Comparison of ENCODE assay signal across 15 cellular contexts in genomic region chr5:149617760-149618306, GRCh38. TPM values are rescaled to one million over a fixed set of nuclear protein-coding genes. Genes with fewer than 3 reads are reported as not detected.
DNase-seq lines count a peak whose midpoint lies in the region; ATAC-seq, FAIRE-seq and TF ChIP-seq lines count a peak whose summit lies in the region.
"Had no signal": no experiment of that assay in that cellular context is flagged by ENCODE, and none has a peak within 500 bp of the region (broad histone marks: within the 10 kb centered on the region; RNA-seq: fewer than 3 reads in every experiment).

No MANE protein-coding gene starts in this region.

- WGBS in A549 (ENCODE audit: missing lambda C conversion rate): 92% methylated on average over 7 of the region's 12 CpGs

- ATAC-seq in A549 (no peak), GM21529 (IDR thresholded peaks at IDR 0.05; ENCODE audit: unreplicated experiment) (peak; percentile 28)

- TF ChIP-seq EP300 in A549 (IDR thresholded peaks at IDR 0.05): no peak

- H3K9me2 ChIP-seq in OCI-LY1 (ENCODE audit: low read depth, low read length): no peaks in the 10 kb centered on the region

- H3K4me1 ChIP-seq in A549 (peaks cover 9% of the 10 kb centered on the region; the same call in 1 of the 3 replicates), OCI-LY1 (ENCODE audit: insufficient read depth, low read length, severe bottlenecking) (peaks cover 12% of the 10 kb centered on the region)

- no peaks in the 10 kb centered on the region for H3K4me1 Mint-ChIP-seq in CD14-positive monocyte
- H3K4me1 Mint-ChIP-seq in activated CD4-positive, alpha-beta memory T cell treated with anti-CD3 and anti-CD28 coated beads, Interleukin-2, amount 10 ng/mL, durations not matched to agents 7 days and 5 days: peaks cover 25% of the 10 kb centered on the region
- H3K4me1 Mint-ChIP-seq: activated naive CD4-positive, alpha-beta T cell treated with anti-CD3 and anti-CD28 coated beads, Interleukin-2, amount 50 U/mL, for 24 hours; neural crest cell had no signal

- CTCF ChIA-PET in A549 (lab: Yijun Ruan, JAX): interaction anchor here (0.6 to 4.5 kb wide), 44 partner anchors 9 to 316 kb away, joined by 3 to 102 read pairs (median 6); partner anchors contain the start of gene ARHGEF37
- CTCF ChIA-PET in activated CD4-positive, alpha-beta memory T cell treated with anti-CD3 and anti-CD28 coated beads, Interleukin-2, amount 10 ng/mL, durations not matched to agents 7 days and 5 days (lab: Charles Lee): interaction anchor here (0.6 to 5.6 kb wide), 22 partner anchors 9 to 260 kb away, joined by 3 to 39 read pairs (median 4); partner anchors contain the start of genes ARHGEF37, CSNK1A1 and PCYOX1L

- peaks cover under 1 to 4% (median 2%) of the 10 kb centered on the region in 3 donors for H3K27me3 Mint-ChIP-seq in CD14-positive monocyte (ENCODE audit: low read depth in 3 of 3)
- peaks cover 4% of the 10 kb centered on the region for H3K27me3 Mint-ChIP-seq in activated CD4-positive, alpha-beta memory T cell treated with anti-CD3 and anti-CD28 coated beads, Interleukin-2, amount 10 ng/mL, durations not matched to agents 7 days and 5 days
- H3K27me3 Mint-ChIP-seq: activated naive CD4-positive, alpha-beta T cell treated with anti-CD3 and anti-CD28 coated beads, Interleukin-2, amount 50 U/mL, for 24 hours had no signal

- TF ChIP-seq RAD21 in A549 (conservative IDR thresholded peaks at IDR 0.05 in 1 of 2, IDR thresholded peaks at IDR 0.05 in 1 of 2): no peak

- H3K4me3 ChIP-seq in A549 (no peak overlapping the region), OCI-LY1 (ENCODE audit: low read depth, low read length, poor library complexity, severe bottlenecking) (no peak overlapping the region)
- H3K4me3 ChIP-seq: spleen had no signal

- TF ChIP-seq POLR2A in A549 (IDR thresholded peaks at IDR 0.05; ENCODE audit: low read length): no peak

- no peak overlapping the region for H3K4me2 ChIP-seq in A549
- H3K4me2 ChIP-seq in OCI-LY1 (ENCODE audit: low read length): peak overlapping the region; percentile 28; the same call in 1 of the 2 replicates

- no peaks in the 10 kb centered on the region for H3K36me3 Mint-ChIP-seq in CD14-positive monocyte
- no peaks in the 10 kb centered on the region for H3K36me3 Mint-ChIP-seq in activated CD4-positive, alpha-beta memory T cell treated with anti-CD3 and anti-CD28 coated beads, Interleukin-2, amount 10 ng/mL, durations not matched to agents 7 days and 5 days (ENCODE audit: low read depth)
- H3K36me3 Mint-ChIP-seq: activated naive CD4-positive, alpha-beta T cell treated with anti-CD3 and anti-CD28 coated beads, Interleukin-2, amount 50 U/mL, for 24 hours had no signal

- peaks cover 0 to 2% (median 0%) of the 10 kb centered on the region in 7 donors for H3K9me3 Mint-ChIP-seq in CD14-positive monocyte
- H3K9me3 Mint-ChIP-seq in activated CD4-positive, alpha-beta memory T cell treated with anti-CD3 and anti-CD28 coated beads, Interleukin-2, amount 10 ng/mL, durations not matched to agents 7 days and 5 days: no peaks in the 10 kb centered on the region
- H3K9me3 Mint-ChIP-seq: activated CD8-positive, alpha-beta T cell treated with anti-CD3 and anti-CD28 coated beads for 36 hours; activated naive CD4-positive, alpha-beta T cell treated with anti-CD3 and anti-CD28 coated beads, Interleukin-2, amount 50 U/mL, for 24 hours; neural crest cell had no signal

- no peaks in the 10 kb centered on the region for H3K9me3 ChIP-seq in A549
- no peaks in the 10 kb centered on the region for H3K9me3 ChIP-seq in OCI-LY1 (ENCODE audit: low read length)
- H3K9me3 ChIP-seq: spleen had no signal

- peak overlapping the region in 1 of 7 donors; percentile 61 for H3K27ac Mint-ChIP-seq in CD14-positive monocyte
- no peak overlapping the region for H3K27ac Mint-ChIP-seq in activated CD4-positive, alpha-beta memory T cell treated with anti-CD3 and anti-CD28 coated beads, Interleukin-2, amount 10 ng/mL, durations not matched to agents 7 days and 5 days
- H3K27ac Mint-ChIP-seq: activated CD8-positive, alpha-beta T cell treated with anti-CD3 and anti-CD28 coated beads for 36 hours; activated naive CD4-positive, alpha-beta T cell treated with anti-CD3 and anti-CD28 coated beads, Interleukin-2, amount 50 U/mL, for 24 hours had no signal

- H2AFZ ChIP-seq in OCI-LY1 (ENCODE audit: low read length): no peak overlapping the region

- no peaks in the 10 kb centered on the region for H3K36me3 ChIP-seq in OCI-LY1 (ENCODE audit: insufficient read depth, low read length)

- no peak overlapping the region for H3K4me3 Mint-ChIP-seq in CD14-positive monocyte
- no peak overlapping the region for H3K4me3 Mint-ChIP-seq in activated CD4-positive, alpha-beta memory T cell treated with anti-CD3 and anti-CD28 coated beads, Interleukin-2, amount 10 ng/mL, durations not matched to agents 7 days and 5 days
- H3K4me3 Mint-ChIP-seq: activated CD8-positive, alpha-beta T cell treated with anti-CD3 and anti-CD28 coated beads for 36 hours; activated naive CD4-positive, alpha-beta T cell treated with anti-CD3 and anti-CD28 coated beads, Interleukin-2, amount 50 U/mL, for 24 hours; neural crest cell had no signal

- H3K27ac ChIP-seq in A549 (peak overlapping the region; percentile 14 to 33; a peak in 1 of 6 replicates), OCI-LY1 (ENCODE audit: low read depth, low read length, poor library complexity, severe bottlenecking) (no peak overlapping the region)

- no peak overlapping the region for H3K9ac ChIP-seq in OCI-LY1 (ENCODE audit: low read length)

- DNase-seq in A549 (ENCODE audit: low read depth in 1 of 2, low spot score in 1 of 2) (no peak), germinal center (ENCODE audit: low spot score) (peak; percentile 28), GOT3 (lab: John Stamatoyannopoulos, UW) (no peak), CD14-positive monocyte (ENCODE audit: low spot score) (no peak), NCI-H82 (lab: John Stamatoyannopoulos, UW) (no peak)
- DNase-seq in activated CD4-positive, alpha-beta memory T cell treated with anti-CD3 and anti-CD28 coated beads, Interleukin-2, amount 10 ng/mL, durations not matched to agents 7 days and 5 days: no peak
- DNase-seq: DMS79 treated with DMSO at 0.1 percent for 48 hours, islet precursor cell, NCI-H2171 treated with DMSO at 0.1 percent for 48 hours, spleen had no signal

- intact Hi-C loops in CD14-positive monocyte (cut with micrococcal nuclease): no loop called here

- H3K27me3 ChIP-seq in OCI-LY1 (ENCODE audit: insufficient read depth, low read length): no peaks in the 10 kb centered on the region
- H3K27me3 ChIP-seq: spleen had no signal

- TF ChIP-seq CTCF in A549 (IDR thresholded peaks at IDR 0.05): no peak
- no peak for TF ChIP-seq CTCF in OCI-LY1 (IDR thresholded peaks at IDR 0.05; ENCODE audit: low read length)
- TF ChIP-seq CTCF in CD14-positive monocyte (IDR thresholded peaks at IDR 0.05): no peak

- FAIRE-seq in A549 (lab: Jason Lieb, UNC): no peak

- no peaks in the 10 kb centered on the region for H4K20me1 ChIP-seq in OCI-LY1 (ENCODE audit: insufficient read depth, low read length)

- POLR2A ChIA-PET in A549 (lab: Yijun Ruan, JAX): no interaction called here
- POLR2A ChIA-PET in activated CD4-positive, alpha-beta memory T cell treated with anti-CD3 and anti-CD28 coated beads, Interleukin-2, amount 10 ng/mL, durations not matched to agents 7 days and 5 days (lab: Charles Lee): interaction anchor here (0.6 to 2.3 kb wide), 2 partner anchors 12 to 46 kb away, joined by 3 to 15 read pairs; no protein-coding TSS in a partner anchor

- no peaks in the 10 kb centered on the region for H3K79me2 ChIP-seq in OCI-LY1 (ENCODE audit: insufficient read depth, low read length)

- H3F3A ChIP-seq in OCI-LY1 (ENCODE audit: insufficient read depth, low read length): no peaks in the 10 kb centered on the region

TF ChIP-seq in A549, 52 proteins besides CTCF, POLR2A, EP300 and RAD21 (continues in another document):
- TF ChIP-seq CHD4 (IDR thresholded peaks at IDR 0.05; ENCODE audit: borderline replicate concordance) (no peak), EHMT2 (IDR thresholded peaks at IDR 0.05; ENCODE audit: low read depth) (no peak), ZSCAN20 (CRISPR knock-in tag; IDR thresholded peaks at IDR 0.05) (no peak), PHF8 (IDR thresholded peaks at IDR 0.05; ENCODE audit: borderline replicate concordance, low read depth) (no peak), HES2 (IDR thresholded peaks at IDR 0.05) (no peak), ZFP36 (IDR thresholded peaks at IDR 0.05; ENCODE audit: borderline replicate concordance, partially characterized antibody) (no peak), RFX5 (IDR thresholded peaks at IDR 0.05) (no peak), MYC (IDR thresholded peaks at IDR 0.05; ENCODE audit: borderline replicate concordance, low read length) (no peak), FOXS1 (CRISPR knock-in tag; IDR thresholded peaks at IDR 0.05) (no peak), ATOH8 (CRISPR knock-in tag; IDR thresholded peaks at IDR 0.05; ENCODE audit: low read depth) (no peak), NR3C1 (IDR thresholded peaks at IDR 0.05) (no peak), HOXB5 (CRISPR knock-in tag; IDR thresholded peaks at IDR 0.05) (no peak), E2F6 (IDR thresholded peaks at IDR 0.05; ENCODE audit: borderline replicate concordance, low read depth) (no peak)

RNA-seq across cellular contexts. Expression of gene ARHGEF37, which starts 36.5 kb away (rescaled TPM):
- polyA plus RNA-seq in A549 (2011; rRNA removed): 1.5 and 1.7 TPM in 2 replicates
- polyA plus RNA-seq in A549 (2012; cell fraction: cytosol; rRNA removed): 0.40 and 0.49 TPM in 2 replicates
- 1.1 and 1.2 TPM in 2 replicates for polyA plus RNA-seq in A549 (2012; cell fraction: nucleus; rRNA removed)
- polyA plus RNA-seq in A549 (2017; fragmentation: RNase III; extraction: RNeasy Plus Mini Kit Qiagen cat#74134 plus additional on column Dnase treatment): 0.98 to 1.2 TPM (median 1.2 TPM) in 3 replicates
- polyA minus RNA-seq in A549 (2011; rRNA and poly(A)+ RNA removed): 2.7 and 3.3 TPM in 2 replicates
- polyA plus RNA-seq in CD14-positive monocyte: not detected
- 1 to 10 TPM in 1 of 2 experiments, under 1 TPM in 1; 0.88 to 1.1 TPM for total RNA-seq in activated CD4-positive, alpha-beta memory T cell treated with anti-CD3 and anti-CD28 coated beads, Interleukin-2, amount 10 ng/mL, durations not matched to agents 7 days and 5 days
